Comparison of ENCODE assay signal across 10 cellular contexts in the genomic region with DNA sequence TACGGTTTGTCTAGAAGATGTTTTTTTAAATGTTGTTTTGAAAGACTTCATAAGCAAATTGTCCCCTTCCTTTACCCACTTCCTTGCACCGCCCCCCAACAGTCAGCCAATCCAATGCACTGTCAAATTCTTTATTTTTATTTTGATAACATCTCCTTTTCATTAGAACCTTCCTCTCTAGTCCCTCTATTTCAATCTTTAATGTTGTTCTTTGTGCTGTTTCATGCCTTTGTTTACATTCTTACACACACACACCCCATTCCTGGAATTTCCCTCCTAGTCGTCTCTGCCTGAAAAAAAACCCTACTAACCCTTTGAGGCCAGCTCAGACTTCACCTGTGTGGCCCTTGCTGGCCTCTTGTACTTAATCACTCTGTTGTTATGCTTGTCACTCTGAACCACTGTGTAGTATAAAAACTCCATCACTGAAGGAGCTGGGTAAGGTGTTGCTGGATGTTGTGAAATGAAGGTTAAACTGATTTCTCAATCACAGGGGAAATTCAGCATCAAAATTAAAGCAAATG.
DNase-seq lines count a peak whose midpoint lies in the region; ATAC-seq and TF ChIP-seq lines count a peak whose summit lies in the region.
"Had no signal": no experiment of that assay in that cellular context is flagged by ENCODE, and none has a peak within 500 bp of the region (broad histone marks: within the 10 kb centered on the region; RNA-seq: fewer than 3 reads in every experiment).

No MANE protein-coding gene starts in this region.

- H3K9ac ChIP-seq in NT2/D1 (ENCODE audit: insufficient read length, low read depth) (no peak overlapping the region), neural progenitor cell (no peak overlapping the region), Karpas-422 (ENCODE audit: low read length) (no peak overlapping the region)

- H3K27me3 ChIP-seq in NT2/D1 (ENCODE audit: insufficient read depth, insufficient read length), result no peaks in the 10 kb centered on the region
- H3K27me3 ChIP-seq in neural progenitor cell, result no peaks in the 10 kb centered on the region
- no peaks in the 10 kb centered on the region for H3K27me3 ChIP-seq in Karpas-422 (ENCODE audit: low read length)
- H3K27me3 ChIP-seq: tibial artery had no signal

- TF ChIP-seq CTCF in neural progenitor cell (IDR thresholded peaks at IDR 0.05), result no peak

- H3K27me3 Mint-ChIP-seq in neural progenitor cell (ENCODE audit: insufficient read depth, low read depth), result peaks cover 1% of the 10 kb centered on the region

- no peak for ATAC-seq in HG03039 (IDR thresholded peaks at IDR 0.05; ENCODE audit: unreplicated experiment)

- H3K9me2 ChIP-seq in Karpas-422 (replicated peaks; ENCODE audit: insufficient read depth, low read length), result no peaks in the 10 kb centered on the region

- peak; percentile 41 for DNase-seq in GM03348 (ENCODE audit: low spot score)
- peak; percentile 30 for DNase-seq in NT2/D1 (ENCODE audit: low read depth, low spot score)
- DNase-seq in epidermal melanocyte (ENCODE audit: insufficient read length, low spot score), result peak; percentile 20
- peak; percentile 19 for DNase-seq in neural progenitor cell (ENCODE audit: low spot score)
- no peak for DNase-seq in NCI-H748 treated with DMSO at 0.1 percent for 48 hours (lab: John Stamatoyannopoulos, UW)
- no peak for DNase-seq in caudate nucleus (lab: John Stamatoyannopoulos, UW)
- no peak for DNase-seq in Karpas-422
- DNase-seq: NCI-H526 treated with DMSO at 0.1 percent for 48 hours, tibial artery had no signal

- H3K4me1 ChIP-seq in NT2/D1 (ENCODE audit: insufficient read depth, insufficient read length) (no peaks in the 10 kb centered on the region), neural progenitor cell (peaks cover 5% of the 10 kb centered on the region), Karpas-422 (ENCODE audit: low read length) (peaks cover 40% of the 10 kb centered on the region)

- H3K36me3 ChIP-seq in NT2/D1 (ENCODE audit: insufficient read depth, insufficient read length, low read length) (peaks cover 4% of the 10 kb centered on the region), neural progenitor cell (no peaks in the 10 kb centered on the region), Karpas-422 (ENCODE audit: insufficient read depth, low read length) (no peaks in the 10 kb centered on the region)
- H3K36me3 ChIP-seq: tibial artery had no signal

- no peaks in the 10 kb centered on the region for H3K9me3 Mint-ChIP-seq in neural progenitor cell

- no peaks in the 10 kb centered on the region for H3F3A ChIP-seq in neural progenitor cell (ENCODE audit: low read depth)

- no peaks in the 10 kb centered on the region for H4K20me1 ChIP-seq in neural progenitor cell (ENCODE audit: low read depth)
- no peaks in the 10 kb centered on the region for H4K20me1 ChIP-seq in Karpas-422 (ENCODE audit: insufficient read depth, low read depth, low read length)

- H3K36me3 Mint-ChIP-seq in neural progenitor cell, result no peaks in the 10 kb centered on the region

- H3K79me2 ChIP-seq in neural progenitor cell (ENCODE audit: low read depth) (no peaks in the 10 kb centered on the region), Karpas-422 (ENCODE audit: low read length) (no peaks in the 10 kb centered on the region)

- no peak overlapping the region for H3K4me3 Mint-ChIP-seq in neural progenitor cell

- H3K27ac ChIP-seq in neural progenitor cell (no peak overlapping the region), caudate nucleus (ENCODE audit: low read depth, low read length) (no peak overlapping the region), Karpas-422 (ENCODE audit: low read length) (no peak overlapping the region)
- H3K27ac ChIP-seq: tibial artery had no signal

- H3K4me2 ChIP-seq in neural progenitor cell (no peak overlapping the region), Karpas-422 (ENCODE audit: low read depth, low read length, poor library complexity, severe bottlenecking) (no peak overlapping the region)

- no peak overlapping the region for H3K27ac Mint-ChIP-seq in neural progenitor cell

- H3K4me3 ChIP-seq in NT2/D1 (ENCODE audit: insufficient read length, low read depth) (no peak overlapping the region), neural progenitor cell (no peak overlapping the region), Karpas-422 (ENCODE audit: low read length) (no peak overlapping the region)
- H3K4me3 ChIP-seq: tibial artery had no signal

- H3K9me3 ChIP-seq in NT2/D1 (ENCODE audit: insufficient read depth, low read length), result no peaks in the 10 kb centered on the region
- H3K9me3 ChIP-seq in neural progenitor cell (ENCODE audit: low read depth), result no peaks in the 10 kb centered on the region
- no peaks in the 10 kb centered on the region for H3K9me3 ChIP-seq in Karpas-422 (ENCODE audit: low read length)
- H3K9me3 ChIP-seq: tibial artery had no signal

- H2AFZ ChIP-seq in neural progenitor cell (replicated peaks) (no peak overlapping the region), Karpas-422 (ENCODE audit: low read length) (no peak overlapping the region)

- peaks cover 4% of the 10 kb centered on the region for H3K4me1 Mint-ChIP-seq in neural progenitor cell

Comparison
In these comparisons a context has a peak if more than half of its experiments do, and no peak if none do; other contexts are left out.
1. DNase-seq: peak in GM03348 (single experiment), NT2/D1 (single experiment), epidermal melanocyte (single experiment) and neural progenitor cell (single experiment); none in NCI-H748 treated with DMSO at 0.1 percent for 48 hours (single experiment), caudate nucleus (0 of 61) and Karpas-422 (single experiment).